Comparison of ENCODE assay signal across 8 cellular contexts in the genomic region with DNA sequence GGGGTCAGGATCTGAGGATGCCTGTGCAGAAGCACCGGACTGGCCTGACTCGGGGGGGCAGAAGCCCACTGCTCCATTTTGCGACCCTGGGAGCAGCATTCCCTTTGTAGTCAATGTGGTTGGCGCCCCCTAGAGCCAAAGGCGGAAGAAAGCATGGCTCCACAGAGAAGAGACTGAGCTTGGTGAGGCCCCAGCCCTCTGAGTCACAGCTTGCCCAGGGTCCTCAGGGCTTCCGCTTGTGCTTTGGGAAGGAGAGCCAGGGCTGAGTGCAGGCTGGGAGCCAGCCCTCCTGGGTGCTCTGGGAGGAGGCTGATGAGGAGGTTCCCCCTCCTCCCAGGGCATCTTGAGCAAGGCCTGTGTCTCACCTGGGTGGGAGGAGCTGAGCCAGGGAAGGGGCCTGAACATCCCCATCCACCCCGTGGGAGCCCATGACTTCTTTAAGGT. TPM values are rescaled to one million over a fixed set of nuclear protein-coding genes. Genes with fewer than 3 reads are reported as not detected.
A peak's percentile ranks its signal among the peaks of the same experiment; 100 is the strongest.
DNase-seq lines count a peak whose midpoint lies in the region; ATAC-seq and TF ChIP-seq lines count a peak whose summit lies in the region.

No MANE protein-coding gene starts in this region.

- no peaks in the 10 kb centered on the region for H3K27me3 Mint-ChIP-seq in T-cell
- H3K27me3 Mint-ChIP-seq in brain, result peaks cover 18% of the 10 kb centered on the region

- POLR2A ChIA-PET in T-cell (lab: Charles Lee), result interaction anchor here (1.2 to 1.9 kb wide), 2 partner anchors 21 kb away, joined by 4 to 5 read pairs; a partner anchor contains a TSS

- H3K4me3 Mint-ChIP-seq in T-cell, result peak overlapping the region in 2 of 3 donors; percentile 3 to 75
- no peak overlapping the region for H3K4me3 Mint-ChIP-seq in brain

- DNase-seq in NCI-H345 (lab: John Stamatoyannopoulos, UW) (peak; percentile 36), NCI-H345 treated with DMSO at 0.1 percent for 48 hours (lab: John Stamatoyannopoulos, UW; ENCODE audit: unreplicated experiment) (no peak), T-cell (peak in 21 of 34 experiments; percentile 9 to 56 (median 30)), kidney epithelial cell (ENCODE audit: low read depth) (peak; percentile 42)
- peak; percentile 44 to 54 for DNase-seq in stimulated activated CD8-positive, alpha-beta memory T cell treated with anti-CD3 and anti-CD28 coated beads, Interleukin-2, amount 100 ng/mL, for 48 hours (ENCODE audit: low read depth in 2 of 2)

- H3K36me3 ChIP-seq in kidney epithelial cell (ENCODE audit: control insufficient read depth, insufficient read depth, low read length), result no peaks in the 10 kb centered on the region

- H3K36me3 Mint-ChIP-seq in T-cell, result no peaks in the 10 kb centered on the region
- no peaks in the 10 kb centered on the region for H3K36me3 Mint-ChIP-seq in brain

- no peak overlapping the region for H3K4me3 ChIP-seq in kidney epithelial cell (ENCODE audit: low read depth, low read length)

- TF ChIP-seq CTCF in brain (conservative IDR thresholded peaks at IDR 0.05) (peak; percentile 52 to 80), kidney epithelial cell (IDR thresholded peaks at IDR 0.05; ENCODE audit: insufficient read depth, low read length, poor library complexity, severe bottlenecking) (peak; percentile 88)

- peak; percentile 89 for TF ChIP-seq RAD21 in Ishikawa (IDR thresholded peaks at IDR 0.05; ENCODE audit: low read depth)

- no peak for TF ChIP-seq EP300 in Ishikawa (IDR thresholded peaks at IDR 0.05; ENCODE audit: borderline replicate concordance)

- peak overlapping the region; percentile 89 to 90 for H3K27ac Mint-ChIP-seq in T-cell
- peak overlapping the region in 1 of 5 experiments; percentile 59 for H3K27ac Mint-ChIP-seq in brain

- ATAC-seq in T-cell (replicated peaks in 1 of 4), result peak; percentile 61 to 76 (median 68)
- ATAC-seq in GM21825 (IDR thresholded peaks at IDR 0.05; ENCODE audit: unreplicated experiment), result no peak

- CTCF ChIA-PET in T-cell (lab: Charles Lee), result interaction anchor here (0.5 to 2.3 kb wide), 21 partner anchors 11 to 406 kb away, joined by 3 to 12 read pairs (median 4); a partner anchor contains a TSS

- H3K9me3 Mint-ChIP-seq in T-cell, result no peaks in the 10 kb centered on the region
- H3K9me3 Mint-ChIP-seq in brain, result peaks cover 0 to 2% (median 0%) of the 10 kb centered on the region in 5 experiments

- no peaks in the 10 kb centered on the region for H3K27me3 ChIP-seq in kidney epithelial cell (ENCODE audit: control insufficient read depth, insufficient read depth, low read length)

- H3K4me1 Mint-ChIP-seq in T-cell (peaks cover 62 to 71% (median 71%) of the 10 kb centered on the region in 3 donors), brain (peaks cover 6% of the 10 kb centered on the region)

TF ChIP-seq in Ishikawa, 13 proteins besides CTCF, POLR2A, EP300 and RAD21:
- TF ChIP-seq, protein P1, sequence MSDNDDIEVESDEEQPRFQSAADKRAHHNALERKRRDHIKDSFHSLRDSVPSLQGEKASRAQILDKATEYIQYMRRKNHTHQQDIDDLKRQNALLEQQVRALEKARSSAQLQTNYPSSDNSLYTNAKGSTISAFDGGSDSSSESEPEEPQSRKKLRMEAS (IDR thresholded peaks at IDR 0.05), result 0 out of 2 replicates have a peak, but pooled peaks have one; percentile 25
- no peak for TF ChIP-seq EGR1 (IDR thresholded peaks at IDR 0.05)
- TF ChIP-seq ZBTB7A (IDR thresholded peaks at IDR 0.05; ENCODE audit: low read depth), result peak; percentile 30; the same call in 1 of the 2 replicates

RNA-seq across cellular contexts. Expression of a gene that starts 5.5 kb away (rescaled TPM):
- 100 to 1,000 TPM in 3 of 5 donors, 10 to 100 TPM in 2; 85.7 to 130 (median 111) TPM for total RNA-seq in T-cell
- 0.90 TPM for polyA plus RNA-seq in brain (ENCODE audit: insufficient read depth, low read depth, low replicate concordance)
- total RNA-seq in kidney epithelial cell, result 0.89 and 1.1 TPM in 2 replicates

RNA-seq across cellular contexts. Expression of a gene that starts 20.9 kb away (rescaled TPM):
- 10 to 100 TPM; 35.1 to 57.6 (median 47.1) TPM for total RNA-seq in T-cell
- 21.8 TPM for polyA plus RNA-seq in brain (ENCODE audit: insufficient read depth, low read depth, low replicate concordance)
- 32.8 and 34.8 TPM in 2 replicates for total RNA-seq in kidney epithelial cell

RNA-seq across cellular contexts. Expression of a gene that starts 50.5 kb away (rescaled TPM):
- total RNA-seq in T-cell (1 to 10 TPM in 1 of 5 donors, under 1 TPM in 4; 0.20 to 1.4 (median 0.44) TPM), kidney epithelial cell (not detected in 2 replicates)
- polyA plus RNA-seq in brain (ENCODE audit: insufficient read depth, low read depth, low replicate concordance), result 0.66 TPM

Comparison
In these comparisons a context has a peak if more than half of its experiments do, and no peak if none do; other contexts are left out.
1. H3K4me3 Mint-ChIP-seq: peak in T-cell (2 of 3); none in brain (0 of 5).
2. RNA of a gene that starts 5.5 kb away (total RNA-seq): 85.7 to 130 TPM in T-cell; 0.89 to 1.1 TPM in kidney epithelial cell; every median in the first group is over 10 times any median in the second.